In the genomic region with DNA sequence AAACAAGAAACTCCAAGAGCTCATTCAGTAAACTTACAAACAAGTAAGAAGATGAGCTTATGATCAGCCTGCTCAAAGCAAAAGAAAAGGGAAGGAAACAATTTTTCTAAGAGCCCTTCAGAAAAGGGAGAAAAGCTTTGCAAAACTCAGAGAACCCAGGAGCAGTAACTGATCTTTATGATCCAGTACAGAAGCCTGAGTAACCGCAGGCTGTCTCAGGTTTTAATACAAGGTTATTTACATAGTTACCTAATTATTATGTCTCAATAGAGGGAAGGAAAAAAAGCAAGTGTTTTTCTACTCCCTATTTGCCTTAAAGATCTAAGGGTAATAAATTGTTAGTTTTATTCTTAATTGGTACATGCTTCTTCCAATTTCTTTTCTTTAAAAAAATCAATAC, we compare ENCODE assay signal across 15 cellular contexts.
DNase-seq lines count a peak whose midpoint lies in the region; FAIRE-seq and TF ChIP-seq lines count a peak whose summit lies in the region.
"Had no signal": no experiment of that assay in that cellular context is flagged by ENCODE, and none has a peak within 500 bp of the region (broad histone marks: within the 10 kb centered on the region; RNA-seq: fewer than 3 reads in every experiment).

No MANE protein-coding gene starts in this region.

- FAIRE-seq in bronchial epithelial cell (lab: Jason Lieb, UNC): no peak
- FAIRE-seq: H54 had no signal

- peak overlapping the region; percentile 45 for H2AFZ ChIP-seq in parathyroid adenoma

- H3K36me3 Mint-ChIP-seq in CD14-positive monocyte: peaks cover 0 to 5% of the 10 kb centered on the region in 2 donors

- H3K27ac Mint-ChIP-seq in CD14-positive monocyte: peak overlapping the region in 6 of 7 donors; percentile 49 to 91 (median 82)

- H3K4me3 ChIP-seq in HL-60 (replicated peaks; ENCODE audit: insufficient read depth, low read length): no peak overlapping the region
- no peak overlapping the region for H3K4me3 ChIP-seq in bronchial epithelial cell (ENCODE audit: low read depth, low read length)
- H3K4me3 ChIP-seq in parathyroid adenoma (ENCODE audit: low read depth, low read length): no peak overlapping the region

- H3K36me3 ChIP-seq in bronchial epithelial cell (ENCODE audit: control insufficient read depth, insufficient read depth, low read length) (no peaks in the 10 kb centered on the region), parathyroid adenoma (ENCODE audit: control insufficient read depth, insufficient read depth, low read length) (no peaks in the 10 kb centered on the region)

- H3K4me2 ChIP-seq in parathyroid adenoma (ENCODE audit: low read length): no peak overlapping the region

- H3K4me1 ChIP-seq in parathyroid adenoma: peaks cover 4% of the 10 kb centered on the region
- H3K4me1 ChIP-seq: Caco-2 had no signal

- TF ChIP-seq CTCF in CD14-positive monocyte (IDR thresholded peaks at IDR 0.05) (no peak), HL-60 (IDR thresholded peaks at IDR 0.05; ENCODE audit: insufficient read depth, low read length) (no peak), bronchial epithelial cell (IDR thresholded peaks at IDR 0.05; ENCODE audit: insufficient read depth, low read length, severe bottlenecking) (no peak), parathyroid adenoma (IDR thresholded peaks at IDR 0.05) (no peak)

- H3K9me3 ChIP-seq in parathyroid adenoma (ENCODE audit: control insufficient read depth, low read length): no peaks in the 10 kb centered on the region
- H3K9me3 ChIP-seq: Caco-2 had no signal

- H3K27ac ChIP-seq in HL-60 (replicated peaks) (peak overlapping the region; percentile 22), parathyroid adenoma (no peak overlapping the region)

- H3K4me3 Mint-ChIP-seq in CD14-positive monocyte: peak overlapping the region in 1 of 2 donors; percentile 0

- H3K4me1 Mint-ChIP-seq in CD14-positive monocyte: peaks cover 55% of the 10 kb centered on the region

- intact Hi-C loops in CD14-positive monocyte (cut with micrococcal nuclease): loop anchor here in 1 of 2 donors (10.0 kb wide), 2 partner anchors 138 to 222 kb away; partner anchors contain the start of gene MAFB

- no peaks in the 10 kb centered on the region for H3K79me2 ChIP-seq in parathyroid adenoma

- peaks cover 2 to 7% (median 3%) of the 10 kb centered on the region in 3 donors for H3K27me3 Mint-ChIP-seq in CD14-positive monocyte (ENCODE audit: low read depth in 3 of 3)

- DNase-seq in CD14-positive monocyte (ENCODE audit: low spot score) (no peak), HL-60 (ENCODE audit: low read depth in 1 of 2, low spot score in 1 of 2) (peak; percentile 15 to 28), bronchial epithelial cell (ENCODE audit: low read depth) (peak; percentile 59), NCI-H2171 (lab: John Stamatoyannopoulos, UW) (no peak), NCI-H1105 treated with DMSO at 0.1 percent for 48 hours (lab: John Stamatoyannopoulos, UW) (no peak), NCI-H748 (lab: John Stamatoyannopoulos, UW; ENCODE audit: unreplicated experiment) (no peak)
- DNase-seq: Caco-2, MM.1S, NCI-H1436 treated with DMSO at 0.1 percent for 48 hours, NCI-H2081, OCI-M1, RPMI8226, T-helper 1 cell had no signal

- H3K9me3 Mint-ChIP-seq in CD14-positive monocyte: peaks cover 0 to 14% (median 4%) of the 10 kb centered on the region in 7 donors

- H3K27me3 ChIP-seq in HL-60 (ENCODE audit: insufficient read depth, poor library complexity, severe bottlenecking): no peaks in the 10 kb centered on the region
- H3K27me3 ChIP-seq in bronchial epithelial cell (ENCODE audit: control insufficient read depth, insufficient read depth, low read length): no peaks in the 10 kb centered on the region
- H3K27me3 ChIP-seq in parathyroid adenoma (ENCODE audit: control insufficient read depth, insufficient read depth, low read length): no peaks in the 10 kb centered on the region

- H3K9ac ChIP-seq in parathyroid adenoma: no peak overlapping the region

Comparison
In these comparisons a context has a peak if more than half of its experiments do, and no peak if none do; other contexts are left out.
1. DNase-seq: peak in HL-60 (2 of 2) and bronchial epithelial cell (single experiment); none in CD14-positive monocyte (single experiment), NCI-H2171 (single experiment), NCI-H1105 treated with DMSO at 0.1 percent for 48 hours (single experiment) and NCI-H748 (single experiment).